1 cellular context compared by ENCODE assay signal in the genomic region with DNA sequence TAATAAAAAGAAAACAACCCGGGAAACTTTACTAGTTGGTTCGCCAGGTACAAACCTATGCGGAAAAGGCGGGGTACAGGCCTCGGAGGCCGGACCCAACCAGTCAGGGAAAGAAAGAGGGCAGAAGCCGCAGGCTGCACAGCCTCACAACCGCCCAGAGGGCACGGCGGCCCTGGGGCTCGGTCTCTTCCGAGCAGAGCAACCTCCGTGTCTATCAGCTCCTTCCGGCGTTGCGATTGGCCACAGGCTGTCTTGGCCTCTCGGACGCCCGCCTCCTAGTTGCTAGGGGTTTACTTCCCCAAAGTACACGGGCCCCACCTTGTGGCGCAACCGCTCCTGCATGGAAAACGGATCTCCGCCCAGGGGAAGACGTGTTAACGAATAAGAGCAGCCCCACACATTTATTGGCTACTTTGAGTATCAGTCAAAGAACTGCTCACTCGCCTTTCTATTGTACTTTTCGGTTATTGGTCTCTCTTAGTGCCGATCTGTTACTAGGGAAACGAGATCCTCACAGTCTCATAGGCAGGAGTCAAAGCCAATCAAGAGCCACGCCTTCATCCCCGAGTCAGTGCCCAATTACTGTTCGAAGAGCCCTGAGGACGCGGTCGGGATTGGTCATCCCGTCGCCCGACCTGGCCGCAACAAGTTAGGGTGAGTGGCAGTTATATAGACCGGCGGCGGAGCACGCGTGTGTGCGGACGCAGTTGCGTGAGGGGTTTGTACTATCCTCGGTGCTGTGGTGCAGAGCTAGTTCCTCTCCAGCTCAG.
TF ChIP-seq lines count a peak whose summit lies in the region.

A gene (plus strand): TSS at position 696 of the 770 bp plus-strand sequence. CDS start 14,667 bp downstream, outside the sequence.

TF ChIP-seq in liver, 16 proteins besides CTCF, POLR2A, EP300 and RAD21 (continued from another document):
- TF ChIP-seq, protein P1, sequence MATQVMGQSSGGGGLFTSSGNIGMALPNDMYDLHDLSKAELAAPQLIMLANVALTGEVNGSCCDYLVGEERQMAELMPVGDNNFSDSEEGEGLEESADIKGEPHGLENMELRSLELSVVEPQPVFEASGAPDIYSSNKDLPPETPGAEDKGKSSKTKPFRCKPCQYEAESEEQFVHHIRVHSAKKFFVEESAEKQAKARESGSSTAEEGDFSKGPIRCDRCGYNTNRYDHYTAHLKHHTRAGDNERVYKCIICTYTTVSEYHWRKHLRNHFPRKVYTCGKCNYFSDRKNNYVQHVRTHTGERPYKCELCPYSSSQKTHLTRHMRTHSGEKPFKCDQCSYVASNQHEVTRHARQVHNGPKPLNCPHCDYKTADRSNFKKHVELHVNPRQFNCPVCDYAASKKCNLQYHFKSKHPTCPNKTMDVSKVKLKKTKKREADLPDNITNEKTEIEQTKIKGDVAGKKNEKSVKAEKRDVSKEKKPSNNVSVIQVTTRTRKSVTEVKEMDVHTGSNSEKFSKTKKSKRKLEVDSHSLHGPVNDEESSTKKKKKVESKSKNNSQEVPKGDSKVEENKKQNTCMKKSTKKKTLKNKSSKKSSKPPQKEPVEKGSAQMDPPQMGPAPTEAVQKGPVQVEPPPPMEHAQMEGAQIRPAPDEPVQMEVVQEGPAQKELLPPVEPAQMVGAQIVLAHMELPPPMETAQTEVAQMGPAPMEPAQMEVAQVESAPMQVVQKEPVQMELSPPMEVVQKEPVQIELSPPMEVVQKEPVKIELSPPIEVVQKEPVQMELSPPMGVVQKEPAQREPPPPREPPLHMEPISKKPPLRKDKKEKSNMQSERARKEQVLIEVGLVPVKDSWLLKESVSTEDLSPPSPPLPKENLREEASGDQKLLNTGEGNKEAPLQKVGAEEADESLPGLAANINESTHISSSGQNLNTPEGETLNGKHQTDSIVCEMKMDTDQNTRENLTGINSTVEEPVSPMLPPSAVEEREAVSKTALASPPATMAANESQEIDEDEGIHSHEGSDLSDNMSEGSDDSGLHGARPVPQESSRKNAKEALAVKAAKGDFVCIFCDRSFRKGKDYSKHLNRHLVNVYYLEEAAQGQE (IDR thresholded peaks at IDR 0.05): peak; percentile 87
- no peak for TF ChIP-seq EGR1 (IDR thresholded peaks at IDR 0.05; ENCODE audit: low read depth in 2 of 2)
- peak; percentile 91 for TF ChIP-seq YY1 (IDR thresholded peaks at IDR 0.05)
- peak; percentile 20 to 42 for TF ChIP-seq HNF4A (conservative IDR thresholded peaks at IDR 0.05)
- TF ChIP-seq GABPA (IDR thresholded peaks at IDR 0.05 in 1 of 2, conservative IDR thresholded peaks at IDR 0.05 in 1 of 2): peak; percentile 74 to 91
- TF ChIP-seq, protein P2, sequence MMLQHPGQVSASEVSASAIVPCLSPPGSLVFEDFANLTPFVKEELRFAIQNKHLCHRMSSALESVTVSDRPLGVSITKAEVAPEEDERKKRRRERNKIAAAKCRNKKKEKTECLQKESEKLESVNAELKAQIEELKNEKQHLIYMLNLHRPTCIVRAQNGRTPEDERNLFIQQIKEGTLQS (IDR thresholded peaks at IDR 0.05): peak; percentile 62
- peak; percentile 99 for TF ChIP-seq SP1 (IDR thresholded peaks at IDR 0.05)
